Comparison of ENCODE assay signal across 10 cellular contexts in the genomic region with DNA sequence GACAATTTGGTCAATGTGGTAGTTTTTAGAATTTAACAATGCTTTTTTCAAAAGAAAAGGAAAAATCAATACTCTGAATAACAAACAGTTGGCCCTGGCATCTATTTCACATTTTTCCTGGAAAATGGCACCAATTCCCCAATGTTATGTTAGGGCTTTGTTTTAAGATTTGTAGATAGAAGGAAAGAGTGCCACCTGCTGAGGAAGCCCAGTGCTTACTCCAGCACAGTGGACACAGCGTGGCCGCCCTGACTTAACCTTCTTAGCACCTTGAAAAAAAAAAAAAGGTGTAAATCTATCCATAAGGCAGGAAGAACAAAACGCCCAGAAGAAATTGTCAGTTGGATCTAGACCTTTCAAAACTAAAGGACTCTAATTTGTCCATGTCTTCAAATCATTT.
DNase-seq lines count a peak whose midpoint lies in the region; ATAC-seq and TF ChIP-seq lines count a peak whose summit lies in the region.
"Had no signal": no experiment of that assay in that cellular context is flagged by ENCODE, and none has a peak within 500 bp of the region (broad histone marks: within the 10 kb centered on the region; RNA-seq: fewer than 3 reads in every experiment).

No MANE protein-coding gene starts in this region.

- H3K27me3 ChIP-seq in H9 (ENCODE audit: insufficient read depth, low read length) (no peaks in the 10 kb centered on the region), NT2/D1 (ENCODE audit: insufficient read depth, insufficient read length) (no peaks in the 10 kb centered on the region), parathyroid adenoma (ENCODE audit: control insufficient read depth, insufficient read depth, low read length) (no peaks in the 10 kb centered on the region)
- H3K27me3 ChIP-seq: cardiac muscle cell had no signal

- no peak overlapping the region for H2BK5ac ChIP-seq in H9 (ENCODE audit: insufficient read length, low read length)

- no peak overlapping the region for H3K18ac ChIP-seq in H9 (ENCODE audit: insufficient read length, low read depth, low read length)

- no peaks in the 10 kb centered on the region for H3K79me1 ChIP-seq in H9 (ENCODE audit: insufficient read depth, low read depth, low read length, poor library complexity, severe bottlenecking)

- H3K9me3 ChIP-seq in H9 (ENCODE audit: control insufficient read depth, low read depth, low read length) (no peaks in the 10 kb centered on the region), NT2/D1 (ENCODE audit: insufficient read depth, low read length) (no peaks in the 10 kb centered on the region), parathyroid adenoma (ENCODE audit: control insufficient read depth, low read length) (no peaks in the 10 kb centered on the region)

- H3K4me3 ChIP-seq in NT2/D1 (ENCODE audit: insufficient read length, low read depth) (no peak overlapping the region), epithelial cell of esophagus (ENCODE audit: low read length) (no peak overlapping the region), parathyroid adenoma (ENCODE audit: low read depth, low read length) (no peak overlapping the region)
- H3K4me3 ChIP-seq: cardiac muscle cell had no signal

- no peak overlapping the region for H2BK20ac ChIP-seq in H9 (ENCODE audit: low read depth, low read length, poor library complexity, severe bottlenecking)

- no peak overlapping the region for H3K4me3 Mint-ChIP-seq in H9

- H3K23me2 ChIP-seq in H9 (ENCODE audit: insufficient read length, low read depth, low read length, poor library complexity, severe bottlenecking) = no peaks in the 10 kb centered on the region

- H3K4me1 ChIP-seq in H9 (ENCODE audit: insufficient read depth, low read length) = no peaks in the 10 kb centered on the region
- no peaks in the 10 kb centered on the region for H3K4me1 ChIP-seq in NT2/D1 (ENCODE audit: insufficient read depth, insufficient read length)
- H3K4me1 ChIP-seq in parathyroid adenoma = no peaks in the 10 kb centered on the region

- no peak overlapping the region for H3K14ac ChIP-seq in H9 (ENCODE audit: insufficient read depth, low read length)

- no peak overlapping the region for H2AFZ ChIP-seq in H9 (ENCODE audit: low read length)
- no peak overlapping the region for H2AFZ ChIP-seq in parathyroid adenoma

- H4K20me1 ChIP-seq in H9 (ENCODE audit: control insufficient read depth, insufficient read depth, insufficient read length) = no peaks in the 10 kb centered on the region

- TF ChIP-seq CTCF in H9 (conservative IDR thresholded peaks at IDR 0.05) (peak; percentile 60), epithelial cell of esophagus (IDR thresholded peaks at IDR 0.05; ENCODE audit: insufficient read depth, low read depth, low read length, missing control alignments) (peak; percentile 10), parathyroid adenoma (IDR thresholded peaks at IDR 0.05) (peak; percentile 53)

- no peak overlapping the region for H2BK12ac ChIP-seq in H9 (ENCODE audit: insufficient read length, low read depth, low read length)

- H4K8ac ChIP-seq in H9 (replicated peaks; ENCODE audit: insufficient read length, low read depth, low read length) = no peak overlapping the region

- H3K27ac ChIP-seq in H9 (ENCODE audit: insufficient read length, low read depth, low read length) (no peak overlapping the region), parathyroid adenoma (no peak overlapping the region)
- H3K27ac ChIP-seq: cardiac muscle cell had no signal

- H2BK15ac ChIP-seq in H9 (ENCODE audit: low read depth, low read length) = no peak overlapping the region

- no peak overlapping the region for H3K56ac ChIP-seq in H9 (ENCODE audit: insufficient read length, low read depth, low read length)

- no peak overlapping the region for H2BK120ac ChIP-seq in H9 (ENCODE audit: low read depth, low read length, poor library complexity, severe bottlenecking)

- peaks cover 0 to 4% of the 10 kb centered on the region in 2 experiments; a peak in 2 of 5 replicates for H3K9me3 Mint-ChIP-seq in H9

- no peaks in the 10 kb centered on the region for H3K36me3 Mint-ChIP-seq in H9 (ENCODE audit: insufficient read depth in 1 of 3, low read depth in 3 of 3)

- H3K9ac ChIP-seq in H9 (ENCODE audit: extremely low read depth, insufficient read length, low read length) (no peak overlapping the region), NT2/D1 (ENCODE audit: insufficient read length, low read depth) (no peak overlapping the region), parathyroid adenoma (no peak overlapping the region)

- no peaks in the 10 kb centered on the region for H3K36me3 ChIP-seq in NT2/D1 (ENCODE audit: insufficient read depth, insufficient read length, low read length)
- H3K36me3 ChIP-seq in parathyroid adenoma (ENCODE audit: control insufficient read depth, insufficient read depth, low read length) = no peaks in the 10 kb centered on the region
- H3K36me3 ChIP-seq: cardiac muscle cell had no signal

- ATAC-seq in GM18909 (IDR thresholded peaks at IDR 0.05; ENCODE audit: poor library complexity, unreplicated experiment) = no peak
- ATAC-seq in GM19463 (IDR thresholded peaks at IDR 0.05; ENCODE audit: unreplicated experiment) = no peak

- H3K4ac ChIP-seq in H9 (ENCODE audit: low read depth, low read length) = no peak overlapping the region

- no peak overlapping the region for H3T11ph ChIP-seq in H9 (ENCODE audit: low read length)

- H4K5ac ChIP-seq in H9 (ENCODE audit: insufficient read length, low read depth, low read length) = no peak overlapping the region

- H3K27ac Mint-ChIP-seq in H9 = no peak overlapping the region

- no CpG with 5 or more reads among the region's 3 CpGs for WGBS in H9 (ENCODE audit: extremely low coverage, insufficient read length, low lambda C conversion rate)

- no peak for DNase-seq in H9
- DNase-seq in NT2/D1 (ENCODE audit: low read depth, low spot score) = peak; percentile 8
- DNase-seq in epithelial cell of esophagus (ENCODE audit: low read depth) = no peak
- no peak for DNase-seq in GM19240 (ENCODE audit: insufficient read length, low spot score)
- DNase-seq: NCI-H2227 treated with DMSO at 0.1 percent for 48 hours, T-helper 2 cell had no signal

- no peak overlapping the region for H2AK5ac ChIP-seq in H9 (ENCODE audit: insufficient read length, low read length)

- H4K91ac ChIP-seq in H9 (ENCODE audit: insufficient read length, low read depth, low read length) = no peak overlapping the region

- H3K4me2 ChIP-seq in H9 (ENCODE audit: insufficient read depth, insufficient read length, low read length) (no peak overlapping the region), parathyroid adenoma (ENCODE audit: low read length) (no peak overlapping the region)

- no peaks in the 10 kb centered on the region for H3K4me1 Mint-ChIP-seq in H9

- no peaks in the 10 kb centered on the region for H3K27me3 Mint-ChIP-seq in H9 (ENCODE audit: low read depth)

- H3K79me2 ChIP-seq in H9 (ENCODE audit: insufficient read depth, low read length) = no peaks in the 10 kb centered on the region
- no peaks in the 10 kb centered on the region for H3K79me2 ChIP-seq in parathyroid adenoma

- H3K23ac ChIP-seq in H9 (ENCODE audit: insufficient read length, low read depth, low read length) = no peak overlapping the region

Comparison
In these comparisons a context has a peak if more than half of its experiments do, and no peak if none do; other contexts are left out.
1. CTCF ChIP-seq: peak in every context shown above with its lines; median percentile 60 in H9; 53 in parathyroid adenoma; 10 in epithelial cell of esophagus.